Comparison of ENCODE assay signal across 23 cellular contexts in genomic region chr2:203383038-203383437, GRCh38.
"Had no signal": no experiment of that assay in that cellular context is flagged by ENCODE, and none has a peak within 500 bp of the region (broad histone marks: within the 10 kb centered on the region; RNA-seq: fewer than 3 reads in every experiment).

No MANE protein-coding gene starts in this region.

- ATAC-seq: gastrocnemius medialis; left cardiac atrium; left lung; naive thymus-derived CD8-positive, alpha-beta T cell; pancreas; stimulated activated naive CD8-positive, alpha-beta T cell treated with anti-CD3 and anti-CD28 coated beads, Interleukin-15, amount 100 ng/mL, for 72 hours; upper lobe of right lung had no signal

- H3K9me3 ChIP-seq: gastrocnemius medialis, left lung, pancreas, right atrium auricular region, sigmoid colon, suprapubic skin, transverse colon, upper lobe of right lung, uterus had no signal

- FAIRE-seq: endometrium, pancreas had no signal

- DNase-seq: dermis blood vessel endothelial cell; effector memory CD4-positive, alpha-beta T cell; gastrocnemius medialis; head of caudate nucleus; kidney; left cardiac atrium; left lung; mammary epithelial cell; midbrain; naive thymus-derived CD8-positive, alpha-beta T cell; occipital lobe; pancreas; sigmoid colon; stimulated activated CD4-positive, alpha-beta T cell treated with anti-CD3 and anti-CD28 coated beads, Interleukin-2, amount 100 ng/mL, for 48 hours; stimulated activated naive CD4-positive, alpha-beta T cell; stimulated activated naive CD8-positive, alpha-beta T cell treated with anti-CD3 and anti-CD28 coated beads, Interleukin-15, amount 100 ng/mL, for 72 hours; transverse colon; upper lobe of right lung; uterus had no signal

- H3K36me3 ChIP-seq: gastrocnemius medialis, left lung, pancreas, right atrium auricular region, sigmoid colon, suprapubic skin, transverse colon, upper lobe of right lung, uterus had no signal

- H3K4me3 ChIP-seq: coronary artery, gastrocnemius medialis, left lung, pancreas, right atrium auricular region, sigmoid colon, suprapubic skin, transverse colon, upper lobe of right lung, uterus had no signal

- H3K27ac ChIP-seq: coronary artery, gastrocnemius medialis, left lung, pancreas, right atrium auricular region, sigmoid colon, suprapubic skin, transverse colon, upper lobe of right lung, uterus had no signal

- H3K27me3 ChIP-seq: gastrocnemius medialis, left lung, pancreas, right atrium auricular region, sigmoid colon, suprapubic skin, transverse colon, upper lobe of right lung, uterus had no signal

- H3K4me1 ChIP-seq: gastrocnemius medialis, left lung, pancreas, right atrium auricular region, sigmoid colon, suprapubic skin, transverse colon, upper lobe of right lung, uterus had no signal
